ENCODE assay signal across 9 cellular contexts in the genomic region with DNA sequence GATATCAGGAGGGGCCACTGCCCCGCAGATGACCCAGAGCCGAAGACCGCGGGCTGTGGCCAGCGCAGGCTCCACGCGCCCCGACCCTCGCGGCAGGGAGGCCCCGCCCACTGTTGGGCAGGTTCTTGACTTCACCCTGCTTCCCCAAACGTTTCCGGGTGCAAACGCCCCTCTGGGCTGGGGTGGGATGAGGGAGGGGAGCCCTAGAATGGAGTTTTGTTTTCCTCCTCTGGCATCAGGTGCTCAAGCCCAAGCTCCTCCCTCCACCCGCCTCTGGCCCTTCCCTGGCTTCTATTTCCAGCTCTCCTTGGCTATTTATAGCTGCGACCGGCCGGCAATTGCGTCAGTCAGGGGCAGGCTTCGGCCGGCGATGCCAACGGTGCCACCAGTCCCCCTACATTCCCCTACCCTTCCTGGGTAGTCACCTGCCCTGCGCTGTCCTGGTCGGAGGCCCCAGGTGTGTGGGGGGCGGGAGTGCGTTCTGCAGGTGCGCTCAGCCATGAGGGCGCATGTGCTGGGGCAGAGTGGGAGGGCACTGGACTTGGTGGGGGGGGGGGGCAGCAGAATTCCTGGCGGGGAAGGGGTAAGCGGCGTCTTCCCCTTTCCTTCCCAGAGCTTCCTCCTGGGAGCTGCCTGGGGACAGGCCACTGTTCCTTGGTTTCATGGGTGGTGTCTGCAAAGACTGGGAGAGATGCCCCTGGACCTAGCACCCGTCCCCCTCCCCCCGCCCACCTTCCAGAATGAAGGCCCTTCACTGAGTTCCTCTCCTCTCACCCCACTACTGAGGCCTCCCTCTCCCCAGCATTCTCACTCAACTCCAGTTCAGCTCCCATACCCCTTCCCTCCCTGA. TPM values are rescaled to one million over a fixed set of nuclear protein-coding genes. Genes with fewer than 3 reads are reported as not detected.
A peak's percentile ranks its signal among the peaks of the same experiment; 100 is the strongest.
DNase-seq lines count a peak whose midpoint lies in the region; ATAC-seq, FAIRE-seq and TF ChIP-seq lines count a peak whose summit lies in the region.
"Had no signal": no experiment of that assay in that cellular context is flagged by ENCODE, and none has a peak within 500 bp of the region (broad histone marks: within the 10 kb centered on the region; RNA-seq: fewer than 3 reads in every experiment).

No MANE protein-coding gene starts in this region.

- H3K9me3 ChIP-seq in kidney (ENCODE audit: control insufficient read depth in 1 of 2, low read length in 2 of 2): no peaks in the 10 kb centered on the region

- H3K27ac Mint-ChIP-seq in CD14-positive monocyte (peak overlapping the region in 1 of 7 donors; percentile 40), endothelial cell (ENCODE audit: unreplicated experiment) (no peak overlapping the region)

- intact Hi-C loops in CD14-positive monocyte (cut with micrococcal nuclease): no loop called here
- intact Hi-C loops in kidney (cut with DNase I): no loop called here

- no peak for ATAC-seq in GM21737 (IDR thresholded peaks at IDR 0.05; ENCODE audit: unreplicated experiment)

- no peaks in the 10 kb centered on the region for H3K36me3 ChIP-seq in bronchial epithelial cell (ENCODE audit: control insufficient read depth, insufficient read depth, low read length)
- no peaks in the 10 kb centered on the region for H3K36me3 ChIP-seq in kidney (ENCODE audit: control insufficient read depth in 1 of 2, insufficient read depth in 2 of 2, low read length in 2 of 2)

- H3K27ac ChIP-seq in kidney (ENCODE audit: low read depth in 2 of 2, low read length in 2 of 2): peak overlapping the region; percentile 83 to 93
- peak overlapping the region; percentile 71 for H3K27ac ChIP-seq in substantia nigra (ENCODE audit: low read depth, low read length, poor library complexity, severe bottlenecking)

- H3K36me3 Mint-ChIP-seq in CD14-positive monocyte: no peaks in the 10 kb centered on the region
- H3K36me3 Mint-ChIP-seq in endothelial cell (ENCODE audit: low read depth, unreplicated experiment): no peaks in the 10 kb centered on the region

- peaks cover 0 to 7% of the 10 kb centered on the region in 2 donors for H3K4me1 ChIP-seq in kidney (ENCODE audit: control insufficient read depth in 1 of 2, insufficient read depth in 1 of 2, low read depth in 1 of 2, low read length in 2 of 2)

- H3K27me3 Mint-ChIP-seq in CD14-positive monocyte (ENCODE audit: low read depth in 3 of 3) (peaks cover 52 to 69% (median 57%) of the 10 kb centered on the region in 3 donors), endothelial cell (ENCODE audit: unreplicated experiment) (peaks cover 19% of the 10 kb centered on the region)

- H3K4me1 Mint-ChIP-seq in CD14-positive monocyte: peaks cover 9% of the 10 kb centered on the region
- no peaks in the 10 kb centered on the region for H3K4me1 Mint-ChIP-seq in endothelial cell (ENCODE audit: unreplicated experiment)

- peaks cover 26% of the 10 kb centered on the region for H3K27me3 ChIP-seq in bronchial epithelial cell (ENCODE audit: control insufficient read depth, insufficient read depth, low read length)

- peak overlapping the region in 1 of 2 donors; percentile 58 for H3K9ac ChIP-seq in kidney (ENCODE audit: low read length in 2 of 2)

- DNase-seq in CD14-positive monocyte (ENCODE audit: low spot score) (no peak), NCI-H146 (lab: John Stamatoyannopoulos, UW) (peak; percentile 64), bronchial epithelial cell (ENCODE audit: low read depth) (peak; percentile 36), kidney (peak; percentile 94), substantia nigra (lab: John Stamatoyannopoulos, UW) (peak in 25 of 49 donors; percentile 10 to 92 (median 59)), NCI-H524 treated with DMSO at 0.1 percent for 48 hours (lab: John Stamatoyannopoulos, UW) (no peak), endothelial cell (ENCODE audit: low spot score) (no peak)

- peaks cover 0 to 7% (median 3%) of the 10 kb centered on the region in 7 donors for H3K9me3 Mint-ChIP-seq in CD14-positive monocyte
- H3K9me3 Mint-ChIP-seq in endothelial cell (ENCODE audit: unreplicated experiment): no peaks in the 10 kb centered on the region

- H3K4me3 ChIP-seq in bronchial epithelial cell (ENCODE audit: low read depth, low read length): peak overlapping the region; percentile 31
- H3K4me3 ChIP-seq in kidney (ENCODE audit: low read length in 2 of 2): peak overlapping the region in 1 of 2 donors; percentile 12
- H3K4me3 ChIP-seq: GM12878 had no signal

- FAIRE-seq in bronchial epithelial cell (lab: Jason Lieb, UNC) (no peak), kidney (lab: Jason Lieb, UNC) (peak; percentile 17)
- FAIRE-seq: GM12878 had no signal

- TF ChIP-seq CTCF in CD14-positive monocyte (IDR thresholded peaks at IDR 0.05) (no peak), bronchial epithelial cell (IDR thresholded peaks at IDR 0.05; ENCODE audit: insufficient read depth, low read length, severe bottlenecking) (no peak), kidney (IDR thresholded peaks at IDR 0.05; ENCODE audit: borderline replicate concordance, extremely low read depth, insufficient read depth) (no peak), endothelial cell (IDR thresholded peaks at IDR 0.05; ENCODE audit: unreplicated experiment) (no peak)

- H3K4me3 Mint-ChIP-seq in CD14-positive monocyte (peak overlapping the region; percentile 64 to 83), endothelial cell (ENCODE audit: unreplicated experiment) (no peak overlapping the region)

RNA-seq across cellular contexts. Expression of a gene that starts 23.6 kb away (rescaled TPM):
- polyA plus RNA-seq in CD14-positive monocyte (not detected), kidney (ENCODE audit: insufficient read depth, low read depth, low replicate concordance) (1.9 TPM)
- total RNA-seq in bronchial epithelial cell (0.26 and 0.64 TPM in 2 replicates), kidney (9.1 TPM), endothelial cell (ENCODE audit: unreplicated experiment) (2.2 TPM)

RNA-seq across cellular contexts. Expression of a gene that starts 36.6 kb away (rescaled TPM):
- not detected for polyA plus RNA-seq in CD14-positive monocyte
- total RNA-seq in bronchial epithelial cell: not detected in 2 replicates
- not detected for total RNA-seq in kidney
- polyA plus RNA-seq in kidney (ENCODE audit: insufficient read depth, low read depth, low replicate concordance): not detected
- not detected for total RNA-seq in endothelial cell (ENCODE audit: unreplicated experiment)
- total RNA-seq: GM12878 had no signal
- polyA plus RNA-seq: GM12878 had no signal

RNA-seq across cellular contexts. Expression of a gene that starts 49.6 kb away (rescaled TPM):
- polyA plus RNA-seq in CD14-positive monocyte (not detected), kidney (ENCODE audit: insufficient read depth, low read depth, low replicate concordance) (not detected)
- total RNA-seq in bronchial epithelial cell (not detected in 2 replicates), kidney (not detected), endothelial cell (ENCODE audit: unreplicated experiment) (not detected)
- total RNA-seq: GM12878 had no signal
- polyA plus RNA-seq: GM12878 had no signal

RNA-seq across cellular contexts. Expression of a gene that starts 59.8 kb away (rescaled TPM):
- not detected for polyA plus RNA-seq in CD14-positive monocyte
- total RNA-seq in bronchial epithelial cell: not detected in 2 replicates
- not detected for total RNA-seq in kidney
- not detected for polyA plus RNA-seq in kidney (ENCODE audit: insufficient read depth, low read depth, low replicate concordance)
- total RNA-seq in endothelial cell (ENCODE audit: unreplicated experiment): not detected
- total RNA-seq: GM12878 had no signal
- polyA plus RNA-seq: GM12878 had no signal

Comparison
In these comparisons a context has a peak if more than half of its experiments do, and no peak if none do; other contexts are left out.
1. DNase-seq: peak in NCI-H146 (single experiment), bronchial epithelial cell (single experiment), kidney (single experiment) and substantia nigra (25 of 49); none in CD14-positive monocyte (single experiment), NCI-H524 treated with DMSO at 0.1 percent for 48 hours (single experiment) and endothelial cell (single experiment).